Comparison of ENCODE assay signal across 8 cellular contexts in the genomic region with DNA sequence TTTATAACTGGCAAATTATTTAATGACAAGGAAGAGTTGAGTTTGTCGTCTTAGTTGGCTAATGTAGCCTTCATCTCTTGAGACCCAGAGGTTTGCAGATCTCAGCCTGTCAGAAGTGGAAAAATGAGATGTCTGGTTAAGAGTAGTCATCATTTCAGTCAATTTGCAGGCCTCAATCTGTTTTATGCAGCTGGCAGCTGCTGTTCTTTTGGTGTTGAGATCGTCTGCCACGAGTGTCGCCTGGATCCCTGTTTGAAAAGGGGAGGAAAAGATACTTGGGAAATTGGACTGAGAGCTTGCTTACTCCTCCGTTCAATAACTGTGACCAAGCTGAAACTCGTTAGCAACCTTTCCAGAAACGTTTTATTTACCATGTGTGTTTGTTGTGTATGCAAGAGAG. TPM values are rescaled to one million over a fixed set of nuclear protein-coding genes. Genes with fewer than 3 reads are reported as not detected.
A peak's percentile ranks its signal among the peaks of the same experiment; 100 is the strongest.
DNase-seq lines count a peak whose midpoint lies in the region; ATAC-seq, FAIRE-seq and TF ChIP-seq lines count a peak whose summit lies in the region.

No MANE protein-coding gene starts in this region.

- no TSS peak for BruUV-seq in HepG2 (replicated peaks; lab: Mats Ljungman, UMichigan)

- peak overlapping the region; percentile 15; the same call in 1 of the 2 replicates for H3K9ac ChIP-seq in HepG2 (ENCODE audit: insufficient read depth, low read depth, low read length)

- no peaks in the 10 kb centered on the region for H3K9me3 Mint-ChIP-seq in activated T-cell treated with anti-CD3 and anti-CD28 coated beads, Interleukin-2, amount 50 U/mL, for 72 hours

- H3K27me3 ChIP-seq in HepG2 (ENCODE audit: control insufficient read depth in 1 of 2, insufficient read depth in 2 of 2, low read length in 2 of 2), result no peaks in the 10 kb centered on the region; a peak in 1 of 5 replicates
- no peaks in the 10 kb centered on the region for H3K27me3 ChIP-seq in tibial nerve

- no peak for DNase-seq in activated T-cell treated with anti-CD3 and anti-CD28 coated beads, Interleukin-2, amount 50 U/mL, for 72 hours
- DNase-seq in activated T-cell treated with anti-CD3 and anti-CD28 coated beads for 4 hours, result no peak
- DNase-seq in amniotic epithelial cell (ENCODE audit: low read depth), result peak; percentile 37
- no peak for DNase-seq in HepG2 (ENCODE audit: low spot score)
- no peak for DNase-seq in tibial nerve (ENCODE audit: low spot score in 2 of 2)
- DNase-seq in head of caudate nucleus, result no peak

- H3K4me1 ChIP-seq in HepG2 (ENCODE audit: insufficient read depth, low read length) (peaks cover 54% of the 10 kb centered on the region), tibial nerve (peaks cover 0 to 62% (median 20%) of the 10 kb centered on the region in 4 donors)

- H3K79me2 ChIP-seq in HepG2 (ENCODE audit: insufficient read depth, low read length), result peaks cover 18% of the 10 kb centered on the region

- peak overlapping the region; percentile 84 for H3K4me2 ChIP-seq in HepG2 (ENCODE audit: low read depth, low read length)

- POLR2A ChIA-PET in HepG2 (lab: Yijun Ruan, JAX), result interaction anchor here (1.6 to 1.8 kb wide), 2 partner anchors 97 to 128 kb away, joined by 5 to 14 read pairs; no protein-coding TSS in a partner anchor

- 70% methylated on average over 7 of the region's 7 CpGs for WGBS in HepG2 (ENCODE audit: low lambda C conversion rate)
- WGBS in tibial nerve, 2 donors, result 25 to 34% methylated on average over 7 of the region's 7 CpGs

- TF ChIP-seq EP300 in HepG2 (IDR thresholded peaks at IDR 0.05; ENCODE audit: low read depth in 2 of 2, low read length in 2 of 2) (no peak), HepG2 (CRISPR knock-in tag; IDR thresholded peaks at IDR 0.05; ENCODE audit: borderline replicate concordance) (no peak), tibial nerve (IDR thresholded peaks at IDR 0.05) (peak in 1 of 2 donors; percentile 26)

- H3K36me3 ChIP-seq in HepG2 (replicated peaks in 1 of 2; ENCODE audit: control insufficient read depth in 1 of 2, insufficient read depth in 2 of 2, low read length in 2 of 2), result no peaks in the 10 kb centered on the region; a peak in 1 of 5 replicates
- H3K36me3 ChIP-seq in tibial nerve, result no peaks in the 10 kb centered on the region

- TF ChIP-seq RAD21 in HepG2 (CRISPR knock-in tag; IDR thresholded peaks at IDR 0.05), result no peak

- TF ChIP-seq CTCF in HepG2 (CRISPR knock-in tag; IDR thresholded peaks at IDR 0.05) (no peak), tibial nerve (IDR thresholded peaks at IDR 0.05) (no peak)

- H3K4me3 ChIP-seq in HepG2 (replicated peaks in 1 of 3; ENCODE audit: insufficient read depth in 1 of 3, low read depth in 2 of 3, low read length in 3 of 3) (peak overlapping the region in 2 of 3 experiments; percentile 88 to 98; a peak in 3 of 6 replicates), tibial nerve (peak overlapping the region; percentile 69 to 88 (median 78))

- CTCF ChIA-PET in HepG2 (lab: Yijun Ruan, JAX; ENCODE audit: low intra/inter-chr PET ratio, low total read pairs), result interaction anchor here (2.7 kb wide), 1 partner anchor 144 kb away, joined by 12 read pairs; no protein-coding TSS in a partner anchor

- in situ Hi-C loops in HepG2 (cut with HindIII; ENCODE audit: extremely low pct_ligation_motif_present, low pct_unique_long_range_greater_than_20kb), result loop anchor here (5.0 kb wide), 1 partner anchor 144 kb away; no protein-coding TSS in a partner anchor

- H3K27ac ChIP-seq in HepG2 (ENCODE audit: extremely low read length, insufficient read depth, low read length) (peak overlapping the region; percentile 92), tibial nerve (peak overlapping the region; percentile 89 to 98 (median 98))

- H2AFZ ChIP-seq in HepG2 (ENCODE audit: low read length), result no peak overlapping the region

- H3K4me1 Mint-ChIP-seq in activated T-cell treated with anti-CD3 and anti-CD28 coated beads, Interleukin-2, amount 50 U/mL, for 72 hours (ENCODE audit: low read depth), result peaks cover 10% of the 10 kb centered on the region

- H3K9me3 ChIP-seq in HepG2 (ENCODE audit: low read length) (no peaks in the 10 kb centered on the region), tibial nerve (no peaks in the 10 kb centered on the region)

- peak overlapping the region; percentile 38 to 93 for H3K4me3 Mint-ChIP-seq in activated T-cell treated with anti-CD3 and anti-CD28 coated beads, Interleukin-2, amount 50 U/mL, for 72 hours

- H3K27ac Mint-ChIP-seq in activated T-cell treated with anti-CD3 and anti-CD28 coated beads, Interleukin-2, amount 50 U/mL, for 72 hours, result no peak overlapping the region

- intact Hi-C loops in HepG2 (cut with micrococcal nuclease; ENCODE audit: unreplicated experiment) (loop anchor here (5.0 kb wide), 2 partner anchors 46 to 129 kb away; no protein-coding TSS in a partner anchor), head of caudate nucleus (cut with DNase I) (no loop called here)

- H3K27me3 Mint-ChIP-seq in activated T-cell treated with anti-CD3 and anti-CD28 coated beads, Interleukin-2, amount 50 U/mL, for 72 hours (ENCODE audit: low read depth), result peaks cover 44% of the 10 kb centered on the region

- H3K36me3 Mint-ChIP-seq in activated T-cell treated with anti-CD3 and anti-CD28 coated beads, Interleukin-2, amount 50 U/mL, for 72 hours (ENCODE audit: insufficient read depth in 2 of 2), result no peaks in the 10 kb centered on the region

- FAIRE-seq in HepG2 (lab: Jason Lieb, UNC), result no peak

- TF ChIP-seq POLR2A in HepG2 (IDR thresholded peaks at IDR 0.05; ENCODE audit: insufficient read depth in 1 of 2, low read depth in 2 of 2, low read length in 2 of 2) (no peak), tibial nerve (IDR thresholded peaks at IDR 0.05) (no peak)

- no peaks in the 10 kb centered on the region for H4K20me1 ChIP-seq in HepG2 (ENCODE audit: insufficient read depth, low read length)

- no peak for ATAC-seq in activated T-cell treated with anti-CD3 and anti-CD28 coated beads, Interleukin-2, amount 50 U/mL, for 72 hours (replicated peaks in 1 of 2)
- no peak for ATAC-seq in HepG2
- ATAC-seq in GM18868 (IDR thresholded peaks at IDR 0.05; ENCODE audit: unreplicated experiment), result no peak
- ATAC-seq in GM21381 (IDR thresholded peaks at IDR 0.05; ENCODE audit: unreplicated experiment), result no peak

TF ChIP-seq in HepG2, 621 proteins besides CTCF, POLR2A, EP300 and RAD21:
- no peak for TF ChIP-seq ZNF101 (CRISPR knock-in tag; IDR thresholded peaks at IDR 0.05; ENCODE audit: borderline replicate concordance, low read depth)
- TF ChIP-seq, protein P1, sequence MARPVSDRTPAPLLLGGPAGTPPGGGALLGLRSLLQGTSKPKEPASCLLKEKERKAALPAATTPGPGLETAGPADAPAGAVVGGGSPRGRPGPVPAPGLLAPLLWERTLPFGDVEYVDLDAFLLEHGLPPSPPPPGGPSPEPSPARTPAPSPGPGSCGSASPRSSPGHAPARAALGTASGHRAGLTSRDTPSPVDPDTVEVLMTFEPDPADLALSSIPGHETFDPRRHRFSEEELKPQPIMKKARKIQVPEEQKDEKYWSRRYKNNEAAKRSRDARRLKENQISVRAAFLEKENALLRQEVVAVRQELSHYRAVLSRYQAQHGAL (CRISPR knock-in tag; IDR thresholded peaks at IDR 0.05; ENCODE audit: not compliant biosample characterization), result no peak
- no peak for TF ChIP-seq SYNCRIP (IDR thresholded peaks at IDR 0.05; ENCODE audit: insufficient read depth, low read depth, low read length)
- no peak for TF ChIP-seq HCFC1 (IDR thresholded peaks at IDR 0.05; ENCODE audit: low read depth, low read length)
- no peak for TF ChIP-seq WIZ (CRISPR knock-in tag; IDR thresholded peaks at IDR 0.05)
- no peak for TF ChIP-seq SMYD3 (CRISPR knock-in tag; IDR thresholded peaks at IDR 0.05)
- no peak for TF ChIP-seq ZNF274 (CRISPR knock-in tag; IDR thresholded peaks at IDR 0.05)
TF ChIP-seq in HepG2: peak in this region for 0.

RNA-seq across cellular contexts. Expression of a gene that starts 2.3 kb away (rescaled TPM):
- total RNA-seq in activated T-cell treated with anti-CD3 and anti-CD28 coated beads, Interleukin-2, amount 50 U/mL, for 72 hours, result 1 to 10 TPM; 1.1 to 2.5 TPM
- total RNA-seq in HepG2 (2016; rRNA removed; fragmentation: Illumina TruSeq; extraction: Trizol) (21.5 and 23.6 TPM in 2 replicates), tibial nerve (100 to 1,000 TPM in 1 of 4 donors, 10 to 100 TPM in 3; 81.6 to 171 (median 88.2) TPM)
- total RNA-seq in HepG2 (2016; cell fraction: cytosol; rRNA removed; fragmentation: Illumina TruSeq; extraction: Trizol; ENCODE audit: low read depth), result 6.9 and 8.0 TPM in 2 replicates
- total RNA-seq in HepG2 (2016; cell fraction: insoluble cytoplasmic fraction; rRNA removed; fragmentation: Illumina TruSeq; extraction: Trizol), result 21.0 and 22.1 TPM in 2 replicates
- 7.5 and 8.6 TPM in 2 replicates for total RNA-seq in HepG2 (2016; cell fraction: membrane; rRNA removed; fragmentation: Illumina TruSeq; extraction: Trizol)
- total RNA-seq in HepG2 (2016; cell fraction: nucleus; rRNA removed; fragmentation: Illumina TruSeq; extraction: Trizol), result 47.1 and 49.2 TPM in 2 replicates
- 8.4 and 8.7 TPM in 2 replicates for polyA plus RNA-seq in HepG2 (2011; rRNA removed)
- 4.0 and 4.6 TPM in 2 replicates for polyA plus RNA-seq in HepG2 (2011; cell fraction: cytosol; rRNA removed)
- 16.3 and 16.8 TPM in 2 replicates for polyA plus RNA-seq in HepG2 (2011; cell fraction: nucleus; rRNA removed)
- polyA plus RNA-seq in HepG2 (2012), result 8.4 and 12.0 TPM in 2 replicates
- polyA plus RNA-seq in HepG2 (2016; cell fraction: cytosol; fragmentation: Illumina TruSeq; extraction: Trizol; ENCODE audit: low read depth), result 0.75 and 0.92 TPM in 2 replicates
- 17.4 and 18.0 TPM in 2 replicates for polyA plus RNA-seq in HepG2 (2016; cell fraction: insoluble cytoplasmic fraction; fragmentation: Illumina TruSeq; extraction: Trizol; ENCODE audit: low read depth)
- 2.9 and 3.1 TPM in 2 replicates for polyA plus RNA-seq in HepG2 (2016; cell fraction: membrane; fragmentation: Illumina TruSeq; extraction: Trizol; ENCODE audit: low read depth)
- polyA plus RNA-seq in HepG2 (2016; cell fraction: nucleus; fragmentation: Illumina TruSeq; extraction: Trizol; ENCODE audit: insufficient read depth, low read depth), result 34.5 and 36.8 TPM in 2 replicates
- 27.7 and 69.1 TPM in 2 replicates for polyA minus RNA-seq in HepG2 (2011; rRNA and poly(A)+ RNA removed; ENCODE audit: low replicate concordance)
- polyA minus RNA-seq in HepG2 (2011; cell fraction: cytosol; rRNA and poly(A)+ RNA removed), result 12.6 and 13.0 TPM in 2 replicates
- polyA minus RNA-seq in HepG2 (2011; cell fraction: nucleus; rRNA and poly(A)+ RNA removed), result 99.5 and 104 TPM in 2 replicates
